In the genomic region with DNA sequence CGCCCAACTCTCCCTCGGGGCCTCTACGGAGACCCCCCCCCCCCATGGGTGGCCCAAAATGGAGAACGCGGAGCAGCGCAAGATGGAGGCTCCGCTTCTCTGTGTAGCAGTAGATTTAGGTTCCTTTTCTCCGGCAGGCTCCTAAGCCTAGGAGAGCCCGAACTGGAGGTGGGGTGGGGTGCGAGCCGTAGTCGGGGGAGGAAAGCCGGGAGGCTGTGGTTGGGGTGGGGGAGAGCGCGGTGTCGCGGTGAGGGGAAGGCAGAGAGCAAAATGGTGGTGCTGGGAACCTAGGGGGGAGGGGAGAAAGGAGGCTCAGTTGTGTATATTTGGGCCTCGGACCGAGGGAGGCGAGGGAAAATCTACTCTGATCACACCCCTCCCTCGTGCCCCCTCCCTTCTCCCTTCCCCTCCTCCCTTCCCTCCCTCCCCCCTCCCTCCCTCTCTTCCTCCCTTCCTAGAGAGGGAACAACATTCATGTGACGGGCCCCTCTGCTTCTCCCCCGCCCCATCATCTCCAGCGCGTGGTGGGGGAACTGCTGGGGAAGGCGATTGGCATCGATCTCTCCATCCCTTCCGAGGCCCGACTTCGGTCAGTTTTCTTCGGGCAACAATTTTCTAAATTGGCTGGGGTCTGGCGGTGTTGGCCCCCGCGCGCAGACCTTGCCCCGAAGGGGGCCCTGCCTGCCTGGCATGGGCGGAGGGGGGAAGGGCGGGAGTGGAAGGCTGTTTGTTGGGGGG, we compare ENCODE assay signal across 8 cellular contexts. TPM values are rescaled to one million over a fixed set of nuclear protein-coding genes. Genes with fewer than 3 reads are reported as not detected.
DNase-seq lines count a peak whose midpoint lies in the region; ATAC-seq, FAIRE-seq and TF ChIP-seq lines count a peak whose summit lies in the region.

A gene (plus strand): TSS at position 439 of the 738 bp plus-strand sequence. CDS start 60,922 bp downstream, outside the sequence.

- DNase-seq in Ammon's horn (ENCODE audit: low spot score) (peak; percentile 82), HFF-Myc (ENCODE audit: extremely low read depth, low read depth) (peak; percentile 59), NCI-H526 (lab: John Stamatoyannopoulos, UW) (peak; percentile 80 to 91), choroid plexus epithelial cell (ENCODE audit: low read depth) (peak; percentile 93), kidney (peak; percentile 86)
- DNase-seq in activated CD4-positive, alpha-beta T cell treated with anti-CD3 and anti-CD28 coated beads for 4 hours = peak; percentile 39 to 45
- peak; percentile 26 to 44 for DNase-seq in stimulated activated CD4-positive, alpha-beta T cell treated with anti-CD3 and anti-CD28 coated beads, Interleukin-12 subunit alpha, Interleukin-12 subunit beta, amount 100 ng/mL, for 24 hours (ENCODE audit: low read depth in 2 of 2)

- no peak for FAIRE-seq in kidney (lab: Jason Lieb, UNC)

- H3K36me3 ChIP-seq in kidney (ENCODE audit: control insufficient read depth in 1 of 2, insufficient read depth in 2 of 2, low read length in 2 of 2) = no peaks in the 10 kb centered on the region

- no peaks in the 10 kb centered on the region for H3K9me3 ChIP-seq in kidney (ENCODE audit: control insufficient read depth in 1 of 2, low read length in 2 of 2)

- no peak for ATAC-seq in GM18519 (IDR thresholded peaks at IDR 0.05; ENCODE audit: low FRiP score, unreplicated experiment)

- peak within 1 kb of the TSS; percentile 90 to 99 for H3K9ac ChIP-seq in kidney (ENCODE audit: low read length in 2 of 2)

- peak within 1 kb of the TSS; percentile 98 to 99 for H3K27ac ChIP-seq in kidney (ENCODE audit: low read depth in 2 of 2, low read length in 2 of 2)

- intact Hi-C loops in kidney (cut with DNase I) = no loop called here

- TF ChIP-seq CTCF in HFF-Myc (IDR thresholded peaks at IDR 0.05; ENCODE audit: low read depth, low read length, missing control alignments) (no peak), choroid plexus epithelial cell (conservative IDR thresholded peaks at IDR 0.05; ENCODE audit: low read depth, low read length) (no peak), kidney (IDR thresholded peaks at IDR 0.05; ENCODE audit: borderline replicate concordance, extremely low read depth, insufficient read depth) (no peak)

- no peaks in the 10 kb centered on the region for H3K4me1 ChIP-seq in kidney (ENCODE audit: control insufficient read depth in 1 of 2, insufficient read depth in 1 of 2, low read depth in 1 of 2, low read length in 2 of 2)

- H3K4me3 ChIP-seq in HFF-Myc (replicated peaks; ENCODE audit: low read depth, low read length) (peak within 1 kb of the TSS; percentile 76), choroid plexus epithelial cell (ENCODE audit: low read depth, low read length) (peak within 1 kb of the TSS; percentile 74), kidney (ENCODE audit: low read length in 2 of 2) (peak within 1 kb of the TSS; percentile 77 to 85)

RNA-seq across cellular contexts. Expression of the gene that starts here (rescaled TPM):
- 66.0 TPM for total RNA-seq in kidney
- 18.2 TPM for polyA plus RNA-seq in kidney (ENCODE audit: insufficient read depth, low read depth, low replicate concordance)

Comparison
In these comparisons a context has a peak if more than half of its experiments do, and no peak if none do; other contexts are left out.
1. DNase-seq: peak in every context shown above with its lines; median percentile 93 in choroid plexus epithelial cell; 86 in kidney; 86 in NCI-H526; 82 in Ammon's horn; 59 in HFF-Myc; 42 in activated CD4-positive, alpha-beta T cell treated with anti-CD3 and anti-CD28 coated beads for 4 hours; 35 in stimulated activated CD4-positive, alpha-beta T cell treated with anti-CD3 and anti-CD28 coated beads, Interleukin-12 subunit alpha, Interleukin-12 subunit beta, amount 100 ng/mL, for 24 hours.